Comparison of ENCODE assay signal across 21 cellular contexts in genomic region chr2:215755651-215756350, GRCh38.
"Had no signal": no experiment of that assay in that cellular context is flagged by ENCODE, and none has a peak within 500 bp of the region (broad histone marks: within the 10 kb centered on the region; RNA-seq: fewer than 3 reads in every experiment).

No MANE protein-coding gene starts in this region.

- H3K9me3 Mint-ChIP-seq: activated CD8-positive, alpha-beta T cell treated with anti-CD3 and anti-CD28 coated beads for 36 hours; activated naive CD4-positive, alpha-beta T cell treated with anti-CD3 and anti-CD28 coated beads for 36 hours; effector memory CD8-positive, alpha-beta T cell; type B pancreatic cell had no signal

- H3K4me3 Mint-ChIP-seq: activated CD8-positive, alpha-beta T cell treated with anti-CD3 and anti-CD28 coated beads for 36 hours; activated naive CD4-positive, alpha-beta T cell treated with anti-CD3 and anti-CD28 coated beads for 36 hours; effector memory CD8-positive, alpha-beta T cell; naive thymus-derived CD8-positive, alpha-beta T cell; type B pancreatic cell had no signal

- H3K27me3 Mint-ChIP-seq: type B pancreatic cell had no signal

- H3K27ac Mint-ChIP-seq: activated CD8-positive, alpha-beta T cell treated with anti-CD3 and anti-CD28 coated beads for 36 hours; activated naive CD4-positive, alpha-beta T cell treated with anti-CD3 and anti-CD28 coated beads for 36 hours; effector memory CD8-positive, alpha-beta T cell; naive thymus-derived CD8-positive, alpha-beta T cell; type B pancreatic cell had no signal

- ATAC-seq: activated CD8-positive, alpha-beta T cell treated with anti-CD3 and anti-CD28 coated beads for 36 hours; effector memory CD8-positive, alpha-beta T cell; left colon; mucosa of descending colon; naive thymus-derived CD8-positive, alpha-beta T cell; psoas muscle had no signal

- H3K36me3 Mint-ChIP-seq: naive thymus-derived CD8-positive, alpha-beta T cell; type B pancreatic cell had no signal

- H3K9me3 ChIP-seq: mucosa of descending colon, psoas muscle, sigmoid colon, suprapubic skin had no signal

- H3K27ac ChIP-seq: epithelial cell of prostate, psoas muscle, sigmoid colon, suprapubic skin, VCaP had no signal

- H3K4me1 ChIP-seq: psoas muscle had no signal

- DNase-seq: activated CD4-positive, alpha-beta T cell treated with anti-CD3 and anti-CD28 coated beads for 4 hours; activated CD8-positive, alpha-beta memory T cell treated with anti-CD3 and anti-CD28 coated beads, Interleukin-2, amount 50 U/mL, for 48 hours; activated CD8-positive, alpha-beta T cell treated with anti-CD3 and anti-CD28 coated beads for 36 hours; activated naive CD4-positive, alpha-beta T cell treated with anti-CD3 and anti-CD28 coated beads for 36 hours; central memory CD4-positive, alpha-beta T cell; cortex of kidney; effector memory CD8-positive, alpha-beta T cell; left colon; mammary epithelial cell; mucosa of descending colon; naive thymus-derived CD8-positive, alpha-beta T cell; nucleus accumbens; psoas muscle; sigmoid colon; stimulated activated CD4-positive, alpha-beta T cell treated with anti-CD3 and anti-CD28 coated beads, Interleukin-2, amount 100 ng/mL, for 48 hours; stimulated activated naive CD4-positive, alpha-beta T cell treated with Interleukin-2 at 50 U/mL for 16 hours; T-helper 9 cell had no signal

- H3K36me3 ChIP-seq: sigmoid colon, suprapubic skin had no signal

- H3K4me3 ChIP-seq: mucosa of descending colon, psoas muscle, sigmoid colon, suprapubic skin had no signal

- H3K27me3 ChIP-seq: sigmoid colon, suprapubic skin had no signal
